ENCODE assay signal across 1 cellular context in the genomic region with DNA sequence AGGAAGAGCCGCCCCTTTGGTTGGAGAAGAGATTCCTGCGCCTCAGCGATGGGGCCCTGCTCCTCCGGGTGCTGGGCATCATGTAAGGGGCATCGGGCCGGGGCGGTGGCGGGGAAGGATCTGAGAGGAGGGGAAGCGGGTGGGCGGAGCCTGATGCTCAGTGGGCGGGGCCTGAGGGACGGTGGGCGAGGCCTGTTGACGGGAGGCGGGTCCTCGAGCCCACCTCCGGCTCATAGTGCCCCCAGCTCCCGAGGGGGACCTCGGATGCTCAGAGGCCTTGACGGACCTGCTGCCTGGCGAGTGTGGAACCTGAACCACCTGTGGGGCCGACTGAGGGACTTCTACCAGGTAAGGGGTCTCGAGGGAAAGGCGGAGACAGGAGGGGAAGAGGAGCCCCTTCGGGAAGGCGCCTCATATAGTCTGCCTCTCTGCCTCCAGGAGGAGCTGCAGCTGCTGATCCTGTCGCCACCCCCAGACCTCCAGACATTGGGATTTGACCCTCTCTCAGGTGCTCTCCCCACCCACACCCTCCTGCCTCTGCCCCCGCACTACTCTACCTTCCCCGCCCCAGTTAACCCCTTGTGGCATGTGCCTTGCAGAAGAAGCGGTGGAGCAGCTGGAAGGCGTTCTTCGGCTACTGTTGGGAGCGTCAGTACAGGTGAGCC.
TF ChIP-seq lines count a peak whose summit lies in the region.

No MANE protein-coding gene starts in this region.

TF ChIP-seq in K562, 482 proteins besides CTCF, POLR2A, EP300 and RAD21 (continued from another document and continues in another):
- TF ChIP-seq, protein P1, sequence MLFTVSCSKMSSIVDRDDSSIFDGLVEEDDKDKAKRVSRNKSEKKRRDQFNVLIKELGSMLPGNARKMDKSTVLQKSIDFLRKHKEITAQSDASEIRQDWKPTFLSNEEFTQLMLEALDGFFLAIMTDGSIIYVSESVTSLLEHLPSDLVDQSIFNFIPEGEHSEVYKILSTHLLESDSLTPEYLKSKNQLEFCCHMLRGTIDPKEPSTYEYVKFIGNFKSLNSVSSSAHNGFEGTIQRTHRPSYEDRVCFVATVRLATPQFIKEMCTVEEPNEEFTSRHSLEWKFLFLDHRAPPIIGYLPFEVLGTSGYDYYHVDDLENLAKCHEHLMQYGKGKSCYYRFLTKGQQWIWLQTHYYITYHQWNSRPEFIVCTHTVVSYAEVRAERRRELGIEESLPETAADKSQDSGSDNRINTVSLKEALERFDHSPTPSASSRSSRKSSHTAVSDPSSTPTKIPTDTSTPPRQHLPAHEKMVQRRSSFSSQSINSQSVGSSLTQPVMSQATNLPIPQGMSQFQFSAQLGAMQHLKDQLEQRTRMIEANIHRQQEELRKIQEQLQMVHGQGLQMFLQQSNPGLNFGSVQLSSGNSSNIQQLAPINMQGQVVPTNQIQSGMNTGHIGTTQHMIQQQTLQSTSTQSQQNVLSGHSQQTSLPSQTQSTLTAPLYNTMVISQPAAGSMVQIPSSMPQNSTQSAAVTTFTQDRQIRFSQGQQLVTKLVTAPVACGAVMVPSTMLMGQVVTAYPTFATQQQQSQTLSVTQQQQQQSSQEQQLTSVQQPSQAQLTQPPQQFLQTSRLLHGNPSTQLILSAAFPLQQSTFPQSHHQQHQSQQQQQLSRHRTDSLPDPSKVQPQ (CRISPR knock-in tag; IDR thresholded peaks at IDR 0.05; ENCODE audit: borderline replicate concordance) = no peak
- TF ChIP-seq NONO (IDR thresholded peaks at IDR 0.05; ENCODE audit: low read depth in 2 of 2, low read length in 1 of 2) (no peak), KDM4B (IDR thresholded peaks at IDR 0.05; ENCODE audit: borderline replicate concordance in 2 of 2, low read depth in 1 of 2) (0 out of 4 replicates have a peak, but pooled peaks of 1 of the 2 experiments have one; percentile 23), ZNF12 (CRISPR knock-in tag; IDR thresholded peaks at IDR 0.05) (no peak), BHLHE40 (IDR thresholded peaks at IDR 0.05; ENCODE audit: low read length) (no peak), POLR3A (IDR thresholded peaks at IDR 0.05; ENCODE audit: borderline replicate concordance, extremely low read depth, insufficient read depth, insufficient read length) (no peak), TCF7 (IDR thresholded peaks at IDR 0.05; ENCODE audit: borderline replicate concordance) (no peak), KLF13 (tag; IDR thresholded peaks at IDR 0.05; ENCODE audit: borderline replicate concordance, low read depth) (no peak), BRD9 (IDR thresholded peaks at IDR 0.05; ENCODE audit: low read depth, partially characterized antibody) (no peak), ZNF263 (CRISPR knock-in tag; IDR thresholded peaks at IDR 0.05; ENCODE audit: borderline replicate concordance) (peak; percentile 45; the same call in 1 of the 2 replicates), RBFOX2 (IDR thresholded peaks at IDR 0.05; ENCODE audit: low read depth, low read length) (no peak), HIVEP1 (CRISPR knock-in tag; IDR thresholded peaks at IDR 0.05) (no peak), ZEB2 (IDR thresholded peaks at IDR 0.05) (0 out of 2 replicates have a peak, but pooled peaks have one; percentile 24), ELF1 (tag; IDR thresholded peaks at IDR 0.05) (no peak), ZNF23 (CRISPR knock-in tag; IDR thresholded peaks at IDR 0.05) (no peak), ZNF584 (CRISPR knock-in tag; IDR thresholded peaks at IDR 0.05; ENCODE audit: low read depth) (no peak)
- TF ChIP-seq, protein P2, sequence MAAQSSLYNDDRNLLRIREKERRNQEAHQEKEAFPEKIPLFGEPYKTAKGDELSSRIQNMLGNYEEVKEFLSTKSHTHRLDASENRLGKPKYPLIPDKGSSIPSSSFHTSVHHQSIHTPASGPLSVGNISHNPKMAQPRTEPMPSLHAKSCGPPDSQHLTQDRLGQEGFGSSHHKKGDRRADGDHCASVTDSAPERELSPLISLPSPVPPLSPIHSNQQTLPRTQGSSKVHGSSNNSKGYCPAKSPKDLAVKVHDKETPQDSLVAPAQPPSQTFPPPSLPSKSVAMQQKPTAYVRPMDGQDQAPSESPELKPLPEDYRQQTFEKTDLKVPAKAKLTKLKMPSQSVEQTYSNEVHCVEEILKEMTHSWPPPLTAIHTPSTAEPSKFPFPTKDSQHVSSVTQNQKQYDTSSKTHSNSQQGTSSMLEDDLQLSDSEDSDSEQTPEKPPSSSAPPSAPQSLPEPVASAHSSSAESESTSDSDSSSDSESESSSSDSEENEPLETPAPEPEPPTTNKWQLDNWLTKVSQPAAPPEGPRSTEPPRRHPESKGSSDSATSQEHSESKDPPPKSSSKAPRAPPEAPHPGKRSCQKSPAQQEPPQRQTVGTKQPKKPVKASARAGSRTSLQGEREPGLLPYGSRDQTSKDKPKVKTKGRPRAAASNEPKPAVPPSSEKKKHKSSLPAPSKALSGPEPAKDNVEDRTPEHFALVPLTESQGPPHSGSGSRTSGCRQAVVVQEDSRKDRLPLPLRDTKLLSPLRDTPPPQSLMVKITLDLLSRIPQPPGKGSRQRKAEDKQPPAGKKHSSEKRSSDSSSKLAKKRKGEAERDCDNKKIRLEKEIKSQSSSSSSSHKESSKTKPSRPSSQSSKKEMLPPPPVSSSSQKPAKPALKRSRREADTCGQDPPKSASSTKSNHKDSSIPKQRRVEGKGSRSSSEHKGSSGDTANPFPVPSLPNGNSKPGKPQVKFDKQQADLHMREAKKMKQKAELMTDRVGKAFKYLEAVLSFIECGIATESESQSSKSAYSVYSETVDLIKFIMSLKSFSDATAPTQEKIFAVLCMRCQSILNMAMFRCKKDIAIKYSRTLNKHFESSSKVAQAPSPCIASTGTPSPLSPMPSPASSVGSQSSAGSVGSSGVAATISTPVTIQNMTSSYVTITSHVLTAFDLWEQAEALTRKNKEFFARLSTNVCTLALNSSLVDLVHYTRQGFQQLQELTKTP (IDR thresholded peaks at IDR 0.05; ENCODE audit: low read depth in 1 of 2, partially characterized antibody in 2 of 2) = no peak
- TF ChIP-seq, protein P3, sequence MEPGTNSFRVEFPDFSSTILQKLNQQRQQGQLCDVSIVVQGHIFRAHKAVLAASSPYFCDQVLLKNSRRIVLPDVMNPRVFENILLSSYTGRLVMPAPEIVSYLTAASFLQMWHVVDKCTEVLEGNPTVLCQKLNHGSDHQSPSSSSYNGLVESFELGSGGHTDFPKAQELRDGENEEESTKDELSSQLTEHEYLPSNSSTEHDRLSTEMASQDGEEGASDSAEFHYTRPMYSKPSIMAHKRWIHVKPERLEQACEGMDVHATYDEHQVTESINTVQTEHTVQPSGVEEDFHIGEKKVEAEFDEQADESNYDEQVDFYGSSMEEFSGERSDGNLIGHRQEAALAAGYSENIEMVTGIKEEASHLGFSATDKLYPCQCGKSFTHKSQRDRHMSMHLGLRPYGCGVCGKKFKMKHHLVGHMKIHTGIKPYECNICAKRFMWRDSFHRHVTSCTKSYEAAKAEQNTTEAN (CRISPR knock-in tag; IDR thresholded peaks at IDR 0.05) = no peak
- TF ChIP-seq, protein P4, sequence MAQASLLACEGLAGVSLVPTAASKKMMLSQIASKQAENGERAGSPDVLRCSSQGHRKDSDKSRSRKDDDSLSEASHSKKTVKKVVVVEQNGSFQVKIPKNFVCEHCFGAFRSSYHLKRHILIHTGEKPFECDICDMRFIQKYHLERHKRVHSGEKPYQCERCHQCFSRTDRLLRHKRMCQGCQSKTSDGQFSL (CRISPR knock-in tag; IDR thresholded peaks at IDR 0.05) = no peak
- TF ChIP-seq, protein P4 (tag; IDR thresholded peaks at IDR 0.05) = no peak
- TF ChIP-seq, protein P5, sequence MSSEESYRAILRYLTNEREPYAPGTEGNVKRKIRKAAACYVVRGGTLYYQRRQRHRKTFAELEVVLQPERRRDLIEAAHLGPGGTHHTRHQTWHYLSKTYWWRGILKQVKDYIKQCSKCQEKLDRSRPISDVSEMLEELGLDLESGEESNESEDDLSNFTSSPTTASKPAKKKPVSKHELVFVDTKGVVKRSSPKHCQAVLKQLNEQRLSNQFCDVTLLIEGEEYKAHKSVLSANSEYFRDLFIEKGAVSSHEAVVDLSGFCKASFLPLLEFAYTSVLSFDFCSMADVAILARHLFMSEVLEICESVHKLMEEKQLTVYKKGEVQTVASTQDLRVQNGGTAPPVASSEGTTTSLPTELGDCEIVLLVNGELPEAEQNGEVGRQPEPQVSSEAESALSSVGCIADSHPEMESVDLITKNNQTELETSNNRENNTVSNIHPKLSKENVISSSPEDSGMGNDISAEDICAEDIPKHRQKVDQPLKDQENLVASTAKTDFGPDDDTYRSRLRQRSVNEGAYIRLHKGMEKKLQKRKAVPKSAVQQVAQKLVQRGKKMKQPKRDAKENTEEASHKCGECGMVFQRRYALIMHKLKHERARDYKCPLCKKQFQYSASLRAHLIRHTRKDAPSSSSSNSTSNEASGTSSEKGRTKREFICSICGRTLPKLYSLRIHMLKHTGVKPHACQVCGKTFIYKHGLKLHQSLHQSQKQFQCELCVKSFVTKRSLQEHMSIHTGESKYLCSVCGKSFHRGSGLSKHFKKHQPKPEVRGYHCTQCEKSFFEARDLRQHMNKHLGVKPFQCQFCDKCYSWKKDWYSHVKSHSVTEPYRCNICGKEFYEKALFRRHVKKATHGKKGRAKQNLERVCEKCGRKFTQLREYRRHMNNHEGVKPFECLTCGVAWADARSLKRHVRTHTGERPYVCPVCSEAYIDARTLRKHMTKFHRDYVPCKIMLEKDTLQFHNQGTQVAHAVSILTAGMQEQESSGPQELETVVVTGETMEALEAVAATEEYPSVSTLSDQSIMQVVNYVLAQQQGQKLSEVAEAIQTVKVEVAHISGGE (CRISPR knock-in tag; IDR thresholded peaks at IDR 0.05) = no peak
- TF ChIP-seq, protein P6, sequence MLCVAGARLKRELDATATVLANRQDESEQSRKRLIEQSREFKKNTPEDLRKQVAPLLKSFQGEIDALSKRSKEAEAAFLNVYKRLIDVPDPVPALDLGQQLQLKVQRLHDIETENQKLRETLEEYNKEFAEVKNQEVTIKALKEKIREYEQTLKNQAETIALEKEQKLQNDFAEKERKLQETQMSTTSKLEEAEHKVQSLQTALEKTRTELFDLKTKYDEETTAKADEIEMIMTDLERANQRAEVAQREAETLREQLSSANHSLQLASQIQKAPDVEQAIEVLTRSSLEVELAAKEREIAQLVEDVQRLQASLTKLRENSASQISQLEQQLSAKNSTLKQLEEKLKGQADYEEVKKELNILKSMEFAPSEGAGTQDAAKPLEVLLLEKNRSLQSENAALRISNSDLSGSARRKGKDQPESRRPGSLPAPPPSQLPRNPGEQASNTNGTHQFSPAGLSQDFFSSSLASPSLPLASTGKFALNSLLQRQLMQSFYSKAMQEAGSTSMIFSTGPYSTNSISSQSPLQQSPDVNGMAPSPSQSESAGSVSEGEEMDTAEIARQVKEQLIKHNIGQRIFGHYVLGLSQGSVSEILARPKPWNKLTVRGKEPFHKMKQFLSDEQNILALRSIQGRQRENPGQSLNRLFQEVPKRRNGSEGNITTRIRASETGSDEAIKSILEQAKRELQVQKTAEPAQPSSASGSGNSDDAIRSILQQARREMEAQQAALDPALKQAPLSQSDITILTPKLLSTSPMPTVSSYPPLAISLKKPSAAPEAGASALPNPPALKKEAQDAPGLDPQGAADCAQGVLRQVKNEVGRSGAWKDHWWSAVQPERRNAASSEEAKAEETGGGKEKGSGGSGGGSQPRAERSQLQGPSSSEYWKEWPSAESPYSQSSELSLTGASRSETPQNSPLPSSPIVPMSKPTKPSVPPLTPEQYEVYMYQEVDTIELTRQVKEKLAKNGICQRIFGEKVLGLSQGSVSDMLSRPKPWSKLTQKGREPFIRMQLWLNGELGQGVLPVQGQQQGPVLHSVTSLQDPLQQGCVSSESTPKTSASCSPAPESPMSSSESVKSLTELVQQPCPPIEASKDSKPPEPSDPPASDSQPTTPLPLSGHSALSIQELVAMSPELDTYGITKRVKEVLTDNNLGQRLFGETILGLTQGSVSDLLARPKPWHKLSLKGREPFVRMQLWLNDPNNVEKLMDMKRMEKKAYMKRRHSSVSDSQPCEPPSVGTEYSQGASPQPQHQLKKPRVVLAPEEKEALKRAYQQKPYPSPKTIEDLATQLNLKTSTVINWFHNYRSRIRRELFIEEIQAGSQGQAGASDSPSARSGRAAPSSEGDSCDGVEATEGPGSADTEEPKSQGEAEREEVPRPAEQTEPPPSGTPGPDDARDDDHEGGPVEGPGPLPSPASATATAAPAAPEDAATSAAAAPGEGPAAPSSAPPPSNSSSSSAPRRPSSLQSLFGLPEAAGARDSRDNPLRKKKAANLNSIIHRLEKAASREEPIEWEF (CRISPR knock-in tag; IDR thresholded peaks at IDR 0.05) = no peak
- TF ChIP-seq, protein P7, sequence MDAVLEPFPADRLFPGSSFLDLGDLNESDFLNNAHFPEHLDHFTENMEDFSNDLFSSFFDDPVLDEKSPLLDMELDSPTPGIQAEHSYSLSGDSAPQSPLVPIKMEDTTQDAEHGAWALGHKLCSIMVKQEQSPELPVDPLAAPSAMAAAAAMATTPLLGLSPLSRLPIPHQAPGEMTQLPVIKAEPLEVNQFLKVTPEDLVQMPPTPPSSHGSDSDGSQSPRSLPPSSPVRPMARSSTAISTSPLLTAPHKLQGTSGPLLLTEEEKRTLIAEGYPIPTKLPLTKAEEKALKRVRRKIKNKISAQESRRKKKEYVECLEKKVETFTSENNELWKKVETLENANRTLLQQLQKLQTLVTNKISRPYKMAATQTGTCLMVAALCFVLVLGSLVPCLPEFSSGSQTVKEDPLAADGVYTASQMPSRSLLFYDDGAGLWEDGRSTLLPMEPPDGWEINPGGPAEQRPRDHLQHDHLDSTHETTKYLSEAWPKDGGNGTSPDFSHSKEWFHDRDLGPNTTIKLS (IDR thresholded peaks at IDR 0.05; ENCODE audit: borderline replicate concordance, low read depth) = no peak
- TF ChIP-seq, protein P8, sequence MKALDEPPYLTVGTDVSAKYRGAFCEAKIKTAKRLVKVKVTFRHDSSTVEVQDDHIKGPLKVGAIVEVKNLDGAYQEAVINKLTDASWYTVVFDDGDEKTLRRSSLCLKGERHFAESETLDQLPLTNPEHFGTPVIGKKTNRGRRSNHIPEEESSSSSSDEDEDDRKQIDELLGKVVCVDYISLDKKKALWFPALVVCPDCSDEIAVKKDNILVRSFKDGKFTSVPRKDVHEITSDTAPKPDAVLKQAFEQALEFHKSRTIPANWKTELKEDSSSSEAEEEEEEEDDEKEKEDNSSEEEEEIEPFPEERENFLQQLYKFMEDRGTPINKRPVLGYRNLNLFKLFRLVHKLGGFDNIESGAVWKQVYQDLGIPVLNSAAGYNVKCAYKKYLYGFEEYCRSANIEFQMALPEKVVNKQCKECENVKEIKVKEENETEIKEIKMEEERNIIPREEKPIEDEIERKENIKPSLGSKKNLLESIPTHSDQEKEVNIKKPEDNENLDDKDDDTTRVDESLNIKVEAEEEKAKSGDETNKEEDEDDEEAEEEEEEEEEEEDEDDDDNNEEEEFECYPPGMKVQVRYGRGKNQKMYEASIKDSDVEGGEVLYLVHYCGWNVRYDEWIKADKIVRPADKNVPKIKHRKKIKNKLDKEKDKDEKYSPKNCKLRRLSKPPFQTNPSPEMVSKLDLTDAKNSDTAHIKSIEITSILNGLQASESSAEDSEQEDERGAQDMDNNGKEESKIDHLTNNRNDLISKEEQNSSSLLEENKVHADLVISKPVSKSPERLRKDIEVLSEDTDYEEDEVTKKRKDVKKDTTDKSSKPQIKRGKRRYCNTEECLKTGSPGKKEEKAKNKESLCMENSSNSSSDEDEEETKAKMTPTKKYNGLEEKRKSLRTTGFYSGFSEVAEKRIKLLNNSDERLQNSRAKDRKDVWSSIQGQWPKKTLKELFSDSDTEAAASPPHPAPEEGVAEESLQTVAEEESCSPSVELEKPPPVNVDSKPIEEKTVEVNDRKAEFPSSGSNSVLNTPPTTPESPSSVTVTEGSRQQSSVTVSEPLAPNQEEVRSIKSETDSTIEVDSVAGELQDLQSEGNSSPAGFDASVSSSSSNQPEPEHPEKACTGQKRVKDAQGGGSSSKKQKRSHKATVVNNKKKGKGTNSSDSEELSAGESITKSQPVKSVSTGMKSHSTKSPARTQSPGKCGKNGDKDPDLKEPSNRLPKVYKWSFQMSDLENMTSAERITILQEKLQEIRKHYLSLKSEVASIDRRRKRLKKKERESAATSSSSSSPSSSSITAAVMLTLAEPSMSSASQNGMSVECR (CRISPR knock-in tag; IDR thresholded peaks at IDR 0.05) = no peak
